1 cellular context compared by ENCODE assay signal in genomic region chr9:128495804-128496417, GRCh38.
TF ChIP-seq lines count a peak whose summit lies in the region.

No MANE protein-coding gene starts in this region.

TF ChIP-seq in H1, 55 proteins besides CTCF, POLR2A, EP300 and RAD21:
- no peak for TF ChIP-seq SP2 (IDR thresholded peaks at IDR 0.05; ENCODE audit: low read length)
- no peak for TF ChIP-seq PHF8 (conservative IDR thresholded peaks at IDR 0.05; ENCODE audit: low read depth, low read length)
- TF ChIP-seq NANOG (IDR thresholded peaks at IDR 0.05; ENCODE audit: insufficient read depth, low read depth, low read length, poor library complexity, severe bottlenecking) = no peak
- TF ChIP-seq SRF (IDR thresholded peaks at IDR 0.05; ENCODE audit: low read depth, low read length) = no peak
- no peak for TF ChIP-seq HDAC6 (IDR thresholded peaks at IDR 0.05; ENCODE audit: low read depth, low read length)
- no peak for TF ChIP-seq HDAC2 (IDR thresholded peaks at IDR 0.05; ENCODE audit: borderline replicate concordance in 1 of 2, low read depth in 2 of 2, low read length in 2 of 2)
- no peak for TF ChIP-seq MAX (IDR thresholded peaks at IDR 0.05)
- TF ChIP-seq CBX8 (IDR thresholded peaks at IDR 0.05; ENCODE audit: borderline replicate concordance, low read depth, low read length) = no peak
- TF ChIP-seq TEAD4 (IDR thresholded peaks at IDR 0.05; ENCODE audit: low read depth, low read length) = no peak
- TF ChIP-seq POLR2AphosphoS5 (IDR thresholded peaks at IDR 0.05; ENCODE audit: low read depth, low read length) = no peak
- TF ChIP-seq KDM5A (IDR thresholded peaks at IDR 0.05; ENCODE audit: low read length) = no peak
- TF ChIP-seq TAF1 (IDR thresholded peaks at IDR 0.05; ENCODE audit: low read depth, low read length) = no peak
- no peak for TF ChIP-seq CHD2 (IDR thresholded peaks at IDR 0.05; ENCODE audit: low read length)
- TF ChIP-seq SAP30 (IDR thresholded peaks at IDR 0.05; ENCODE audit: insufficient read depth, insufficient replicate concordance, low read length) = no peak
- TF ChIP-seq ATF2 (IDR thresholded peaks at IDR 0.05; ENCODE audit: low read length) = no peak
